ENCODE assay signal across 1 cellular context in genomic region chr2:88032070-88032702, GRCh38.
TF ChIP-seq lines count a peak whose summit lies in the region.

No MANE protein-coding gene starts in this region.

TF ChIP-seq in WTC11, 78 proteins besides CTCF, POLR2A, EP300 and RAD21 (continued from another document):
- TF ChIP-seq ZNF425 (CRISPR knock-in tag; conservative IDR thresholded peaks at IDR 0.05) (no peak), ZNF317 (CRISPR knock-in tag; IDR thresholded peaks at IDR 0.05; ENCODE audit: borderline replicate concordance, low read depth) (no peak), ATF6 (CRISPR knock-in tag; IDR thresholded peaks at IDR 0.05) (no peak), EMX1 (CRISPR knock-in tag; IDR thresholded peaks at IDR 0.05) (no peak), ESRRA (CRISPR knock-in tag; IDR thresholded peaks at IDR 0.05; ENCODE audit: borderline replicate concordance) (no peak), USF1 (CRISPR knock-in tag; IDR thresholded peaks at IDR 0.05) (no peak), ELF4 (CRISPR knock-in tag; IDR thresholded peaks at IDR 0.05; ENCODE audit: low read depth) (no peak), NFE2L1 (CRISPR knock-in tag; IDR thresholded peaks at IDR 0.05) (no peak), OVOL2 (CRISPR knock-in tag; IDR thresholded peaks at IDR 0.05; ENCODE audit: borderline replicate concordance) (no peak), GRHL2 (CRISPR knock-in tag; IDR thresholded peaks at IDR 0.05; ENCODE audit: insufficient replicate concordance, severe bottlenecking) (no peak), IRF2 (CRISPR knock-in tag; IDR thresholded peaks at IDR 0.05; ENCODE audit: borderline replicate concordance, low read depth) (no peak), USF2 (CRISPR knock-in tag; IDR thresholded peaks at IDR 0.05) (no peak), ZSCAN18 (CRISPR knock-in tag; IDR thresholded peaks at IDR 0.05) (no peak), CDX4 (CRISPR knock-in tag; IDR thresholded peaks at IDR 0.05; ENCODE audit: borderline replicate concordance) (no peak)
